In genomic region chr18:48929951-48930713, GRCh38 we compare ENCODE assay signal across 8 cellular contexts. TPM values are rescaled to one million over a fixed set of nuclear protein-coding genes. Genes with fewer than 3 reads are reported as not detected.
DNase-seq lines count a peak whose midpoint lies in the region; ATAC-seq and TF ChIP-seq lines count a peak whose summit lies in the region.

No MANE protein-coding gene starts in this region.

- CTCF ChIA-PET in activated CD8-positive, alpha-beta memory T cell treated with anti-CD3 and anti-CD28 coated beads, Interleukin-2, amount 10 ng/mL, durations not matched to agents 7 days and 5 days (lab: Charles Lee), result interaction anchor here (1.2 kb wide), 1 partner anchor 61 kb away, joined by 4 read pairs; no protein-coding TSS in a partner anchor

- intact Hi-C loops in ascending aorta (cut with DNase I) (loop anchor here (5.0 kb wide), 1 partner anchor 148 kb away; no protein-coding TSS in a partner anchor), tibial artery (cut with DNase I; ENCODE audit: low total_unique reads) (no loop called here)

- H3K4me3 ChIP-seq in ascending aorta (peak overlapping the region; percentile 23 to 53), tibial artery (peak overlapping the region; percentile 27 to 42)

- H3K27me3 ChIP-seq in ascending aorta (no peaks in the 10 kb centered on the region), tibial artery (no peaks in the 10 kb centered on the region)

- H3K4me3 Mint-ChIP-seq in activated CD8-positive, alpha-beta memory T cell treated with anti-CD3 and anti-CD28 coated beads, Interleukin-2, amount 10 ng/mL, durations not matched to agents 7 days and 5 days, result no peak overlapping the region

- TF ChIP-seq CTCF in ascending aorta (IDR thresholded peaks at IDR 0.05) (no peak), tibial artery (IDR thresholded peaks at IDR 0.05) (no peak)

- H3K36me3 Mint-ChIP-seq in activated CD8-positive, alpha-beta memory T cell treated with anti-CD3 and anti-CD28 coated beads, Interleukin-2, amount 10 ng/mL, durations not matched to agents 7 days and 5 days, result peaks cover 11% of the 10 kb centered on the region

- H3K27me3 Mint-ChIP-seq in activated CD8-positive, alpha-beta memory T cell treated with anti-CD3 and anti-CD28 coated beads, Interleukin-2, amount 10 ng/mL, durations not matched to agents 7 days and 5 days, result no peaks in the 10 kb centered on the region

- DNase-seq in activated CD8-positive, alpha-beta memory T cell treated with anti-CD3 and anti-CD28 coated beads, Interleukin-2, amount 10 ng/mL, durations not matched to agents 7 days and 5 days, result no peak
- no peak for DNase-seq in activated CD8-positive, alpha-beta memory T cell treated with anti-CD3 and anti-CD28 coated beads, Interleukin-2, amount 50 U/mL, for 48 hours
- DNase-seq in ascending aorta (ENCODE audit: low spot score in 2 of 2) (no peak), left kidney (ENCODE audit: low read depth, low spot score) (peak; percentile 96), tibial artery (peak in 1 of 2 donors; percentile 59), NOMO-1 treated with dmso at 0.1 percent for 144 hours (lab: John Stamatoyannopoulos, UW; ENCODE audit: unreplicated experiment) (no peak)
- no peak for DNase-seq in activated CD4-positive, alpha-beta T cell treated with anti-CD3 and anti-CD28 coated beads, Interleukin-2, amount 50 U/mL, for 4 hours

- no peak for ATAC-seq in activated CD8-positive, alpha-beta memory T cell treated with anti-CD3 and anti-CD28 coated beads, Interleukin-2, amount 10 ng/mL, durations not matched to agents 7 days and 5 days
- no peak for ATAC-seq in HG03469 (IDR thresholded peaks at IDR 0.05; ENCODE audit: unreplicated experiment)

- H3K36me3 ChIP-seq in ascending aorta (peaks cover 0 to 2% of the 10 kb centered on the region in 2 donors), tibial artery (no peaks in the 10 kb centered on the region)

- H3K4me1 ChIP-seq in ascending aorta (peaks cover 60 to 93% of the 10 kb centered on the region in 2 donors), tibial artery (peaks cover 7 to 100% (median 98%) of the 10 kb centered on the region in 4 donors)

- H3K27ac ChIP-seq in ascending aorta, result peak overlapping the region; percentile 97 to 99
- peak overlapping the region; percentile 88 to 99 for H3K27ac ChIP-seq in tibial artery

- H3K9me3 Mint-ChIP-seq in activated CD8-positive, alpha-beta memory T cell treated with anti-CD3 and anti-CD28 coated beads, Interleukin-2, amount 10 ng/mL, durations not matched to agents 7 days and 5 days (ENCODE audit: low read depth), result no peaks in the 10 kb centered on the region

- peaks cover 96% of the 10 kb centered on the region for H3K4me1 Mint-ChIP-seq in activated CD8-positive, alpha-beta memory T cell treated with anti-CD3 and anti-CD28 coated beads, Interleukin-2, amount 10 ng/mL, durations not matched to agents 7 days and 5 days

- no peaks in the 10 kb centered on the region for H3K9me3 ChIP-seq in ascending aorta
- H3K9me3 ChIP-seq in tibial artery, result no peaks in the 10 kb centered on the region

- H3K27ac Mint-ChIP-seq in activated CD8-positive, alpha-beta memory T cell treated with anti-CD3 and anti-CD28 coated beads, Interleukin-2, amount 10 ng/mL, durations not matched to agents 7 days and 5 days, result peak overlapping the region; percentile 80

RNA-seq across cellular contexts. Expression of gene SMAD7, which starts 20.6 kb away (rescaled TPM):
- total RNA-seq in activated CD8-positive, alpha-beta memory T cell treated with anti-CD3 and anti-CD28 coated beads, Interleukin-2, amount 10 ng/mL, durations not matched to agents 7 days and 5 days, result 10 to 100 TPM; 18.5 to 29.3 TPM
- total RNA-seq in ascending aorta, result 76.5 TPM
